In the genomic region with DNA sequence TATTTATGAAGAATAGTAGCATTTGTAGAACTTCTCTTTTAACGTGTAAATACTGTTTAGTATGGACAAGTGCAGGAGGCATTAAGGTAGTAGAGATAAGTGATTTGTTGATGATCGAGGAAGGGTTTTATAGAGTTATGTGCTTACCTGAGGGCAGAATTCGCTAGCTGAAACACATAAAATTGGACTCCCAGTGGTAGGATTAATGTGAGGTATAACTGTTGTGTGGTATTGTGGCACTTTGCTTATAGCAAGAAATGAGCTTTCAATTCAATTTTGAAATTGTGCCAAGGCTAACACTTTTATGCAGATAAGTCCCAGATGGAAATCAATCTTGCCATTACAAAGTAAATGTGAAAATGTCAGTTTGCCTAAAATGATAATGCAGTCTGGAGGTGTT, we compare ENCODE assay signal across 8 cellular contexts. TPM values are rescaled to one million over a fixed set of nuclear protein-coding genes. Genes with fewer than 3 reads are reported as not detected.
DNase-seq lines count a peak whose midpoint lies in the region; ATAC-seq, FAIRE-seq and TF ChIP-seq lines count a peak whose summit lies in the region.

No MANE protein-coding gene starts in this region.

- ATAC-seq in HG02938 (IDR thresholded peaks at IDR 0.05; ENCODE audit: unreplicated experiment) (no peak), HG03095 (IDR thresholded peaks at IDR 0.05; ENCODE audit: unreplicated experiment) (no peak)

- H3K9me3 ChIP-seq in HEK293 (ENCODE audit: control insufficient read depth, insufficient read depth, low read depth, low read length), result no peaks in the 10 kb centered on the region
- no peaks in the 10 kb centered on the region for H3K9me3 ChIP-seq in small intestine (ENCODE audit: control insufficient read depth, low read depth)

- CTCF ChIA-PET in HEK293 (lab: Yijun Ruan, JAX), result interaction anchor here (1.0 to 1.6 kb wide), 3 partner anchors 30 to 208 kb away, joined by 3 to 9 read pairs (median 7); no protein-coding TSS in a partner anchor

- TF ChIP-seq CTCF in HEK293 (tag by site-specific recombination; IDR thresholded peaks at IDR 0.05) (no peak), fibroblast of villous mesenchyme (IDR thresholded peaks at IDR 0.05; ENCODE audit: insufficient read depth, low read depth, low read length) (no peak)

- H3K36me3 ChIP-seq in HEK293 (ENCODE audit: control insufficient read depth in 2 of 2, insufficient read depth in 1 of 2, low read length in 2 of 2) (peaks cover 3% of the 10 kb centered on the region in 2 experiments; a peak in 2 of 3 replicates), small intestine (ENCODE audit: control insufficient read depth in 2 of 2, insufficient read depth in 2 of 2, low read length in 2 of 2) (no peaks in the 10 kb centered on the region)

- 7 to 18% (median 8%) methylated on average over 3 of the region's 3 CpGs for WGBS in small intestine, 3 donors

- POLR2A ChIA-PET in HEK293 (lab: Yijun Ruan, JAX), result interaction anchor here (1.3 kb wide), 1 partner anchor 29 kb away, joined by 3 read pairs; no protein-coding TSS in a partner anchor

- H3K4me3 ChIP-seq in HEK293 (ENCODE audit: low read depth, low read length) (peak overlapping the region; percentile 64), fibroblast of villous mesenchyme (ENCODE audit: low read depth, low read length) (peak overlapping the region; percentile 94), small intestine (ENCODE audit: low read depth in 1 of 2, low read length in 2 of 2) (peak overlapping the region; percentile 77 to 100)

- no peak for FAIRE-seq in small intestine (lab: Jason Lieb, UNC)

- peak overlapping the region; percentile 95; the same call in 1 of the 2 replicates for H3K27ac ChIP-seq in HEK293 (ENCODE audit: extremely low read depth, low read depth, low read length)
- no peak overlapping the region for H3K27ac ChIP-seq in small intestine (ENCODE audit: low read depth in 1 of 2, low read length in 1 of 2)

- DNase-seq in SW480 (ENCODE audit: low spot score) (peak; percentile 20), fibroblast of villous mesenchyme (ENCODE audit: low read depth) (no peak), small intestine (peak; percentile 13), AG08396 (ENCODE audit: low spot score) (no peak), NCI-H2029 (lab: John Stamatoyannopoulos, UW) (no peak)

- H3K27me3 ChIP-seq in small intestine (ENCODE audit: control insufficient read depth in 2 of 2, insufficient read depth in 2 of 2, low read length in 2 of 2), result no peaks in the 10 kb centered on the region

- H3K4me1 ChIP-seq in HEK293 (ENCODE audit: control insufficient read depth, insufficient read depth, low read length), result peaks cover 23% of the 10 kb centered on the region; the same call in 1 of the 2 replicates
- H3K4me1 ChIP-seq in small intestine (ENCODE audit: control insufficient read depth in 2 of 2, insufficient read depth in 1 of 2, low read depth in 1 of 2, low read length in 1 of 2), result peaks cover 2 to 7% of the 10 kb centered on the region in 2 donors

TF ChIP-seq in HEK293, 187 proteins besides CTCF, POLR2A, EP300 and RAD21 (continues in another document):
- TF ChIP-seq ZNF211 (tag by site-specific recombination; IDR thresholded peaks at IDR 0.05; ENCODE audit: low read depth) (no peak), ZNF16 (tag by site-specific recombination; IDR thresholded peaks at IDR 0.05; ENCODE audit: low read depth) (no peak), ZNF600 (tag by site-specific recombination; IDR thresholded peaks at IDR 0.05) (0 out of 2 replicates have a peak, but pooled peaks have one; percentile 23), ZBTB10 (tag by site-specific recombination; IDR thresholded peaks at IDR 0.05) (no peak), ZFP41 (tag by site-specific recombination; IDR thresholded peaks at IDR 0.05; ENCODE audit: borderline replicate concordance) (no peak), ZNF521 (tag by site-specific recombination; IDR thresholded peaks at IDR 0.05) (no peak), ZNF510 (tag by site-specific recombination; IDR thresholded peaks at IDR 0.05; ENCODE audit: insufficient replicate concordance) (no peak), PRDM6 (tag by site-specific recombination; IDR thresholded peaks at IDR 0.05) (peak; percentile 97), ZNF404 (tag by site-specific recombination; IDR thresholded peaks at IDR 0.05) (no peak), ZNF791 (tag by site-specific recombination; IDR thresholded peaks at IDR 0.05) (no peak), ZNF623 (tag by site-specific recombination; IDR thresholded peaks at IDR 0.05) (no peak)
- TF ChIP-seq, protein P1, sequence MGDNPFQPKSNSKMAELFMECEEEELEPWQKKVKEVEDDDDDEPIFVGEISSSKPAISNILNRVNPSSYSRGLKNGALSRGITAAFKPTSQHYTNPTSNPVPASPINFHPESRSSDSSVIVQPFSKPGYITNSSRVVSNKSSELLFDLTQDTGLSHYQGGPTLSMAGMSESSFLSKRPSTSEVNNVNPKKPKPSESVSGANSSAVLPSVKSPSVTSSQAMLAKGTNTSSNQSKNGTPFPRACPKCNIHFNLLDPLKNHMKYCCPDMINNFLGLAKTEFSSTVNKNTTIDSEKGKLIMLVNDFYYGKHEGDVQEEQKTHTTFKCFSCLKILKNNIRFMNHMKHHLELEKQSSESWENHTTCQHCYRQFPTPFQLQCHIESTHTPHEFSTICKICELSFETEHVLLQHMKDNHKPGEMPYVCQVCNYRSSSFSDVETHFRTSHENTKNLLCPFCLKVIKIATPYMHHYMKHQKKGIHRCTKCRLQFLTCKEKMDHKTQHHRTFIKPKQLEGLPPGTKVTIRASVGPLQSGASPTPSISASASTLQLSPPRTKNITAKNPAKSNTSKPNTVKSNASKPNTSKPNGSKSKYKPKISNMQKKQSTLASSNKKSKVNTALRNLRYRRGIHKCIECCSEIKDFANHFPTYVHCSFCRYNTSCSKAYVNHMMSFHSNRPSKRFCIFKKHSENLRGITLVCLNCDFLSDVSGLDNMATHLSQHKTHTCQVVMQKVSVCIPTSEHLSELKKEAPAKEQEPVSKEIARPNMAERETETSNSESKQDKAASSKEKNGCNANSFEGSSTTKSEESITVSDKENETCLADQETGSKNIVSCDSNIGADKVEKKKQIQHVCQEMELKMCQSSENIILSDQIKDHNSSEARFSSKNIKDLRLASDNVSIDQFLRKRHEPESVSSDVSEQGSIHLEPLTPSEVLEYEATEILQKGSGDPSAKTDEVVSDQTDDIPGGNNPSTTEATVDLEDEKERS (tag by site-specific recombination; IDR thresholded peaks at IDR 0.05), result no peak
- TF ChIP-seq, protein P2, sequence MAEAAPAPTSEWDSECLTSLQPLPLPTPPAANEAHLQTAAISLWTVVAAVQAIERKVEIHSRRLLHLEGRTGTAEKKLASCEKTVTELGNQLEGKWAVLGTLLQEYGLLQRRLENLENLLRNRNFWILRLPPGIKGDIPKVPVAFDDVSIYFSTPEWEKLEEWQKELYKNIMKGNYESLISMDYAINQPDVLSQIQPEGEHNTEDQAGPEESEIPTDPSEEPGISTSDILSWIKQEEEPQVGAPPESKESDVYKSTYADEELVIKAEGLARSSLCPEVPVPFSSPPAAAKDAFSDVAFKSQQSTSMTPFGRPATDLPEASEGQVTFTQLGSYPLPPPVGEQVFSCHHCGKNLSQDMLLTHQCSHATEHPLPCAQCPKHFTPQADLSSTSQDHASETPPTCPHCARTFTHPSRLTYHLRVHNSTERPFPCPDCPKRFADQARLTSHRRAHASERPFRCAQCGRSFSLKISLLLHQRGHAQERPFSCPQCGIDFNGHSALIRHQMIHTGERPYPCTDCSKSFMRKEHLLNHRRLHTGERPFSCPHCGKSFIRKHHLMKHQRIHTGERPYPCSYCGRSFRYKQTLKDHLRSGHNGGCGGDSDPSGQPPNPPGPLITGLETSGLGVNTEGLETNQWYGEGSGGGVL (tag by site-specific recombination; IDR thresholded peaks at IDR 0.05), result no peak

RNA-seq across cellular contexts. Expression of gene AP3S1, which starts 1.2 kb away (rescaled TPM):
- total RNA-seq in fibroblast of villous mesenchyme, result 86.7 and 126 TPM in 2 replicates
- 100 to 1,000 TPM in 2 of 3 donors, 10 to 100 TPM in 1; 62.7 to 135 (median 118) TPM for polyA plus RNA-seq in small intestine

RNA-seq across cellular contexts. Expression of gene ATG12, which starts 1.6 kb away (rescaled TPM):
- 64.7 and 65.6 TPM in 2 replicates for total RNA-seq in fibroblast of villous mesenchyme
- 10 to 100 TPM; 28.6 to 30.9 (median 29.5) TPM for polyA plus RNA-seq in small intestine

RNA-seq across cellular contexts. Expression of gene CDO1, which starts 26.5 kb away (rescaled TPM):
- total RNA-seq in fibroblast of villous mesenchyme, result 0.32 and 2.6 TPM in 2 replicates
- 1 to 10 TPM; 1.1 to 5.9 (median 1.3) TPM for polyA plus RNA-seq in small intestine

Comparison
In these comparisons a context has a peak if more than half of its experiments do, and no peak if none do; other contexts are left out.
1. DNase-seq: peak in SW480 (single experiment) and small intestine (single experiment); none in fibroblast of villous mesenchyme (single experiment), AG08396 (single experiment) and NCI-H2029 (single experiment).
2. Peak in every context shown above with its lines, with median percentiles within 50 percentile points of each other: H3K4me3 ChIP-seq.